In the genomic region with DNA sequence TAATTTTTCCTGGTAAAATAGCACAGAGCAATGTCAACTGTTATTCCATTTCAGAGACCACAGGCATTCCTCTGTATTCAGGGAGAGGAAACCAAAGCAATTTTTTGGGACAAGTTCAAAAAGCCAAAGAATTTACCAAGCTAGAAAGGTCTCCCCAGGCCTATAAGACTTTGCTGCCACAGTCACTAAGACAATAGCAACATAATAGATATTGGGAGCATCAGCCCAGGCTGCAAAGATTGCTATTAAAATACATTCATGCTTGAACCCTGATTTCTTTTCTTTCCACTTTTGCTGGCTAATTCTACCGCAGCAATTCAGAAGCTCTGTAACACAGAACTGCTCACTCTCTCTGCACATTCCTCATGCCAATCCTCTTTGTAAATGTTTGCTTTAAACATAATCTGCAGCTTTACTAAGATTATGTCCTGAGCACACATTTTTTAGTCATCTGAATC, we compare ENCODE assay signal across 11 cellular contexts.
DNase-seq lines count a peak whose midpoint lies in the region; ATAC-seq, FAIRE-seq and TF ChIP-seq lines count a peak whose summit lies in the region.
"Had no signal": no experiment of that assay in that cellular context is flagged by ENCODE, and none has a peak within 500 bp of the region (broad histone marks: within the 10 kb centered on the region; RNA-seq: fewer than 3 reads in every experiment).

No MANE protein-coding gene starts in this region.

- no peak overlapping the region for H3K4me3 Mint-ChIP-seq in mesothelial cell of epicardium

- ATAC-seq in GM21515 (IDR thresholded peaks at IDR 0.05; ENCODE audit: unreplicated experiment): no peak

- no peak for FAIRE-seq in urothelium cell line (lab: Jason Lieb, UNC)

- DNase-seq in NCI-H82 (lab: John Stamatoyannopoulos, UW) (peak; percentile 65), NCI-H82 treated with DMSO at 0.1 percent for 48 hours (lab: John Stamatoyannopoulos, UW; ENCODE audit: unreplicated experiment) (no peak), cardiac fibroblast (ENCODE audit: low read depth in 2 of 2) (peak; percentile 66 to 75), mesothelial cell of epicardium (ENCODE audit: low spot score in 2 of 2, unreplicated experiment in 2 of 2) (no peak), urothelium cell line (ENCODE audit: low spot score) (peak; percentile 45), NCI-H774 (lab: John Stamatoyannopoulos, UW) (no peak), HUDEP-2 (lab: John Stamatoyannopoulos, UW; ENCODE audit: unreplicated experiment in 76 of 76) (no peak)
- DNase-seq: GDM1; NCI-H1092; stimulated activated CD8-positive, alpha-beta memory T cell treated with anti-CD3 and anti-CD28 coated beads, Interleukin-4, amount 100 ng/mL, for 48 hours had no signal

- peak overlapping the region; percentile 45 for H3K27ac Mint-ChIP-seq in mesothelial cell of epicardium

- H3K4me1 Mint-ChIP-seq in mesothelial cell of epicardium: peaks cover 40% of the 10 kb centered on the region

- H3K36me3 Mint-ChIP-seq in mesothelial cell of epicardium: no peaks in the 10 kb centered on the region

- no peaks in the 10 kb centered on the region for H3K9me3 Mint-ChIP-seq in mesothelial cell of epicardium

- H3K4me3 ChIP-seq in cardiac fibroblast (replicated peaks in 1 of 2; ENCODE audit: low read depth in 2 of 2, low read length in 2 of 2): no peak overlapping the region

- TF ChIP-seq CTCF in cardiac fibroblast (IDR thresholded peaks at IDR 0.05; ENCODE audit: low read depth, low read length) (no peak), mesothelial cell of epicardium (IDR thresholded peaks at IDR 0.05; ENCODE audit: unreplicated experiment) (no peak)

- no peaks in the 10 kb centered on the region for H3K27me3 Mint-ChIP-seq in mesothelial cell of epicardium (ENCODE audit: low read depth)

Comparison
In these comparisons a context has a peak if more than half of its experiments do, and no peak if none do; other contexts are left out.
1. DNase-seq: peak in NCI-H82 (single experiment), cardiac fibroblast (2 of 2) and urothelium cell line (single experiment); none in NCI-H82 treated with DMSO at 0.1 percent for 48 hours (single experiment), mesothelial cell of epicardium (0 of 2), NCI-H774 (single experiment) and HUDEP-2 (0 of 76).